Comparison of ENCODE assay signal across 8 cellular contexts in the genomic region with DNA sequence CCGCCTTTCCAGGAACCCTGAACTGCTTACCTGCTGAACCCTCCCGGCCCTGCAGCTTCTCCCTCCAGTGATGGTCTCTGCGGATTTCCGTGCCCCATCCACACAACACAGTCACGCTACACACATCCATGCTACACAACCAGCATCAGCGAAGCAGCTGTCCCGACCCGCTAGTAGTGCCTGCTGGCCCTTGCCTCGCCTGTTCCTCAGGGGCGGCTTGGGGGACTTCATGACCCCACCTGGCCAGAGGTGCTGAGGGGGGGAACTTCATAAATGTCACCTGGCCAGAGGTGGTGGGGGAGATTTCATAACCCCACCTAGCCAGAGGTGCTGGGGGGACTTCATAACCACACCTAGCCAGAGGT. TPM values are rescaled to one million over a fixed set of nuclear protein-coding genes. Genes with fewer than 3 reads are reported as not detected.
DNase-seq lines count a peak whose midpoint lies in the region; ATAC-seq and TF ChIP-seq lines count a peak whose summit lies in the region.

No MANE protein-coding gene starts in this region.

- peak overlapping the region; percentile 78 for H3K4me3 Mint-ChIP-seq in natural killer cell treated with Interleukin-12 subunit alpha and Interleukin-12 subunit beta and Interleukin-15 and Interleukin-18, amount 100 ng/mL, for 72 hours

- peak; percentile 5 for ATAC-seq in GM19463 (IDR thresholded peaks at IDR 0.05; ENCODE audit: unreplicated experiment)
- no peak for ATAC-seq in natural killer cell treated with Interleukin-12 subunit alpha and Interleukin-12 subunit beta and Interleukin-15 and Interleukin-18, amount 100 ng/mL, for 72 hours
- no peak for ATAC-seq in GM18505 (IDR thresholded peaks at IDR 0.05; ENCODE audit: unreplicated experiment)

- peaks cover 7 to 12% of the 10 kb centered on the region in 2 donors for H3K4me1 Mint-ChIP-seq in natural killer cell treated with Interleukin-12 subunit alpha and Interleukin-12 subunit beta and Interleukin-15 and Interleukin-18, amount 100 ng/mL, for 72 hours (ENCODE audit: low read depth in 2 of 2)

- H3K27ac Mint-ChIP-seq in natural killer cell treated with Interleukin-12 subunit alpha and Interleukin-12 subunit beta and Interleukin-15 and Interleukin-18, amount 100 ng/mL, for 72 hours: peak overlapping the region in 1 of 2 donors; percentile 78

- H3K4me1 ChIP-seq in Karpas-422 (ENCODE audit: low read length): peaks cover 26% of the 10 kb centered on the region
- peaks cover 10% of the 10 kb centered on the region for H3K4me1 ChIP-seq in effector memory CD4-positive, alpha-beta T cell (ENCODE audit: control insufficient read depth, insufficient read depth, low read length, poor library complexity, severe bottlenecking)

- H3K9ac ChIP-seq in Karpas-422 (ENCODE audit: low read length): peak overlapping the region; percentile 88

- no peaks in the 10 kb centered on the region for H3K9me3 Mint-ChIP-seq in natural killer cell treated with Interleukin-12 subunit alpha and Interleukin-12 subunit beta and Interleukin-15 and Interleukin-18, amount 100 ng/mL, for 72 hours

- H3K4me3 ChIP-seq in Karpas-422 (ENCODE audit: low read length): peak overlapping the region; percentile 86
- peak overlapping the region; percentile 66 for H3K4me3 ChIP-seq in effector memory CD4-positive, alpha-beta T cell (ENCODE audit: insufficient read depth, low read depth, low read length, poor library complexity, severe bottlenecking)

- H3K27me3 ChIP-seq in Karpas-422 (ENCODE audit: low read length): no peaks in the 10 kb centered on the region
- no peaks in the 10 kb centered on the region for H3K27me3 ChIP-seq in effector memory CD4-positive, alpha-beta T cell (replicated peaks; ENCODE audit: control insufficient read depth, insufficient read depth, low read length, poor library complexity, severe bottlenecking)

- no peaks in the 10 kb centered on the region for H4K20me1 ChIP-seq in Karpas-422 (ENCODE audit: insufficient read depth, low read depth, low read length)

- TF ChIP-seq POLR2A in GM18505 (IDR thresholded peaks at IDR 0.05; ENCODE audit: borderline replicate concordance, extremely low read depth, insufficient read depth, insufficient read length): no peak

- no peaks in the 10 kb centered on the region for H3K27me3 Mint-ChIP-seq in natural killer cell treated with Interleukin-12 subunit alpha and Interleukin-12 subunit beta and Interleukin-15 and Interleukin-18, amount 100 ng/mL, for 72 hours

- DNase-seq in Karpas-422: no peak
- no peak for DNase-seq in effector memory CD4-positive, alpha-beta T cell
- DNase-seq in natural killer cell treated with Interleukin-12 subunit alpha and Interleukin-12 subunit beta and Interleukin-15 and Interleukin-18, amount 100 ng/mL, for 72 hours (ENCODE audit: low spot score): no peak
- no peak for DNase-seq in epidermal melanocyte (ENCODE audit: insufficient read length, low spot score)
- DNase-seq in NCI-H2171 (lab: John Stamatoyannopoulos, UW): no peak
- DNase-seq in AG08395 (ENCODE audit: low spot score): no peak

- H3K4me2 ChIP-seq in Karpas-422 (ENCODE audit: low read depth, low read length, poor library complexity, severe bottlenecking): peak overlapping the region; percentile 95

- H2AFZ ChIP-seq in Karpas-422 (ENCODE audit: low read length): peak overlapping the region; percentile 93; the same call in 1 of the 2 replicates

- H3K36me3 Mint-ChIP-seq in natural killer cell treated with Interleukin-12 subunit alpha and Interleukin-12 subunit beta and Interleukin-15 and Interleukin-18, amount 100 ng/mL, for 72 hours: no peaks in the 10 kb centered on the region

- peaks cover 30% of the 10 kb centered on the region for H3K79me2 ChIP-seq in Karpas-422 (ENCODE audit: low read length)

- no peak overlapping the region for H3K27ac ChIP-seq in Karpas-422 (ENCODE audit: low read length)
- H3K27ac ChIP-seq in effector memory CD4-positive, alpha-beta T cell (ENCODE audit: insufficient read depth, low read length, poor library complexity, severe bottlenecking): no peak overlapping the region

- no peaks in the 10 kb centered on the region for H3K9me2 ChIP-seq in Karpas-422 (replicated peaks; ENCODE audit: insufficient read depth, low read length)

- H3K36me3 ChIP-seq in Karpas-422 (ENCODE audit: insufficient read depth, low read length): peaks cover 14% of the 10 kb centered on the region; the same call in 1 of the 2 replicates
- peaks cover 5% of the 10 kb centered on the region for H3K36me3 ChIP-seq in effector memory CD4-positive, alpha-beta T cell (ENCODE audit: control insufficient read depth, insufficient read depth, low read length)

- no peaks in the 10 kb centered on the region for H3K9me3 ChIP-seq in Karpas-422 (ENCODE audit: low read length)
- H3K9me3 ChIP-seq in effector memory CD4-positive, alpha-beta T cell (ENCODE audit: control insufficient read depth, low read length): no peaks in the 10 kb centered on the region

RNA-seq across cellular contexts. Expression of a gene that starts 0.5 kb away (rescaled TPM):
- total RNA-seq in Karpas-422 (2014; rRNA removed; shearing (Covaris generic); ENCODE audit: low replicate concordance): 15.3 and 17.9 TPM in 2 replicates
- 10 to 100 TPM; 19.4 to 28.5 TPM for total RNA-seq in natural killer cell treated with Interleukin-12 subunit alpha and Interleukin-12 subunit beta and Interleukin-15 and Interleukin-18, amount 100 ng/mL, for 72 hours

RNA-seq across cellular contexts. Expression of a gene that starts 59.7 kb away (rescaled TPM):
- 0.04 and 1.7 TPM in 2 replicates for total RNA-seq in Karpas-422 (2014; rRNA removed; shearing (Covaris generic); ENCODE audit: low replicate concordance)
- total RNA-seq in natural killer cell treated with Interleukin-12 subunit alpha and Interleukin-12 subunit beta and Interleukin-15 and Interleukin-18, amount 100 ng/mL, for 72 hours: 10 to 100 TPM; 10.8 to 19.8 TPM
